28 cellular contexts compared by ENCODE assay signal in genomic region chr11:45635907-45636306, GRCh38.
"Had no signal": no experiment of that assay in that cellular context is flagged by ENCODE, and none has a peak within 500 bp of the region (broad histone marks: within the 10 kb centered on the region; RNA-seq: fewer than 3 reads in every experiment).

No MANE protein-coding gene starts in this region.

- DNase-seq: stimulated activated CD4-positive, alpha-beta T cell treated with anti-CD3 and anti-CD28 coated beads, Interleukin-2, amount 100 ng/mL, for 48 hours; stimulated activated CD4-positive, alpha-beta T cell treated with anti-CD3 and anti-CD28 coated beads, Interleukin-4, amount 100 ng/mL, for 1 hour; stimulated activated CD4-positive, alpha-beta T cell treated with anti-CD3 and anti-CD28 coated beads, Interleukin-4, amount 100 ng/mL, for 24 hours; stimulated activated CD4-positive, alpha-beta T cell treated with anti-CD3 and anti-CD28 coated beads, Interleukin-4, amount 100 ng/mL, for 4 hours; stimulated activated CD8-positive, alpha-beta memory T cell treated with anti-CD3 and anti-CD28 coated beads, Interleukin-4, amount 100 ng/mL, for 48 hours; stimulated activated naive B cell treated with anti-CD40 and anti-IgM and Interleukin-4, amounts not matched to agents 10 μg/mL and 1 μg/mL and 100 μg/mL, for 72 hours; stimulated activated naive CD4-positive, alpha-beta T cell; stimulated activated naive CD4-positive, alpha-beta T cell treated with Interleukin-2 at 50 U/mL for 16 hours; stimulated activated naive CD8-positive, alpha-beta T cell treated with anti-CD3 and anti-CD28 coated beads, Interleukin-15, amount 100 ng/mL, for 72 hours; stimulated activated naive CD8-positive, alpha-beta T cell treated with anti-CD3 and anti-CD28 coated beads, Interleukin-15, Interleukin-2, amounts not matched to agents 100 U/mL and 50 U/mL, for 24 hours; stomach; substantia nigra; testis; thyroid gland; tibial artery; transverse colon; trophoblast cell; upper lobe of left lung; upper lobe of right lung; uterus had no signal

- H3K36me3 ChIP-seq: stomach, suprapubic skin, thoracic aorta, thyroid gland, tibial artery, tibial nerve, transverse colon, upper lobe of left lung, upper lobe of right lung, uterus, vagina had no signal

- H3K27ac ChIP-seq: stomach, suprapubic skin, testis, thoracic aorta, thyroid gland, tibial artery, tibial nerve, transverse colon, upper lobe of left lung, upper lobe of right lung, uterus, vagina had no signal

- ATAC-seq: stimulated activated effector memory CD8-positive, alpha-beta T cell treated with anti-CD3 and anti-CD28 coated beads, Interleukin-12 subunit alpha, Interleukin-12 subunit beta, amount 100 ng/mL, for 72 hours; stimulated activated memory B cell treated with anti-CD40 and anti-IgM and Interleukin-4, amounts not matched to agents 10 μg/mL and 1 μg/mL and 100 μg/mL, for 72 hours; stimulated activated naive B cell treated with anti-CD40 and anti-IgM and Interleukin-4, amounts not matched to agents 10 μg/mL and 1 μg/mL and 100 μg/mL, for 72 hours; stimulated activated naive CD8-positive, alpha-beta T cell treated with anti-CD3 and anti-CD28 coated beads, Interleukin-15, amount 100 ng/mL, for 72 hours; stimulated activated naive CD8-positive, alpha-beta T cell treated with anti-CD3 and anti-CD28 coated beads, Interleukin-15, Interleukin-2, amounts not matched to agents 100 U/mL and 50 U/mL, for 24 hours; upper lobe of right lung had no signal

- H3K9me3 ChIP-seq: suprapubic skin, testis, thyroid gland, transverse colon, upper lobe of left lung, upper lobe of right lung, uterus, vagina had no signal

- H3K4me1 ChIP-seq: stomach, suprapubic skin, testis, tibial artery, tibial nerve, transverse colon, upper lobe of left lung, upper lobe of right lung, uterus, vagina had no signal

- H3K4me3 Mint-ChIP-seq: stimulated activated effector memory CD8-positive, alpha-beta T cell treated with anti-CD3 and anti-CD28 coated beads, Interleukin-12 subunit alpha, Interleukin-12 subunit beta, amount 100 ng/mL, for 72 hours; stimulated activated memory B cell treated with anti-CD40 and anti-IgM and Interleukin-4, amounts not matched to agents 10 μg/mL and 1 μg/mL and 100 μg/mL, for 72 hours; stimulated activated naive B cell treated with anti-CD40 and anti-IgM and Interleukin-4, amounts not matched to agents 10 μg/mL and 1 μg/mL and 100 μg/mL, for 72 hours; stimulated activated naive CD8-positive, alpha-beta T cell treated with anti-CD3 and anti-CD28 coated beads, Interleukin-15, amount 100 ng/mL, for 72 hours; stimulated activated naive CD8-positive, alpha-beta T cell treated with anti-CD3 and anti-CD28 coated beads, Interleukin-15, Interleukin-2, amounts not matched to agents 100 ng/mL and 50 ng/mL, for 24 hours; type B pancreatic cell had no signal

- H3K27me3 ChIP-seq: stomach, testis, thyroid gland, tibial artery, transverse colon, upper lobe of left lung, upper lobe of right lung, uterus, vagina had no signal

- H3K27ac Mint-ChIP-seq: stimulated activated effector memory CD8-positive, alpha-beta T cell treated with anti-CD3 and anti-CD28 coated beads, Interleukin-12 subunit alpha, Interleukin-12 subunit beta, amount 100 ng/mL, for 72 hours; stimulated activated memory B cell treated with anti-CD40 and anti-IgM and Interleukin-4, amounts not matched to agents 10 μg/mL and 1 μg/mL and 100 μg/mL, for 72 hours; stimulated activated naive B cell treated with anti-CD40 and anti-IgM and Interleukin-4, amounts not matched to agents 10 μg/mL and 1 μg/mL and 100 μg/mL, for 72 hours; stimulated activated naive CD8-positive, alpha-beta T cell treated with anti-CD3 and anti-CD28 coated beads, Interleukin-15, amount 100 ng/mL, for 72 hours; stimulated activated naive CD8-positive, alpha-beta T cell treated with anti-CD3 and anti-CD28 coated beads, Interleukin-15, Interleukin-2, amounts not matched to agents 100 ng/mL and 50 ng/mL, for 24 hours; type B pancreatic cell had no signal

- H3K4me3 ChIP-seq: stomach, suprapubic skin, testis, thoracic aorta, thyroid gland, tibial artery, tibial nerve, transverse colon, upper lobe of left lung, upper lobe of right lung, uterus, vagina had no signal

- H3K4me1 Mint-ChIP-seq: stimulated activated effector memory CD8-positive, alpha-beta T cell treated with anti-CD3 and anti-CD28 coated beads, Interleukin-12 subunit alpha, Interleukin-12 subunit beta, amount 100 ng/mL, for 72 hours; stimulated activated memory B cell treated with anti-CD40 and anti-IgM and Interleukin-4, amounts not matched to agents 10 μg/mL and 1 μg/mL and 100 μg/mL, for 72 hours; stimulated activated naive B cell treated with anti-CD40 and anti-IgM and Interleukin-4, amounts not matched to agents 10 μg/mL and 1 μg/mL and 100 μg/mL, for 72 hours; stimulated activated naive CD8-positive, alpha-beta T cell treated with anti-CD3 and anti-CD28 coated beads, Interleukin-15, amount 100 ng/mL, for 72 hours had no signal

- H3K9me3 Mint-ChIP-seq: type B pancreatic cell had no signal

- H3K36me3 Mint-ChIP-seq: stimulated activated effector memory CD8-positive, alpha-beta T cell treated with anti-CD3 and anti-CD28 coated beads, Interleukin-12 subunit alpha, Interleukin-12 subunit beta, amount 100 ng/mL, for 72 hours; stimulated activated memory B cell treated with anti-CD40 and anti-IgM and Interleukin-4, amounts not matched to agents 10 μg/mL and 1 μg/mL and 100 μg/mL, for 72 hours; type B pancreatic cell had no signal
